Comparison of ENCODE assay signal across 8 cellular contexts in the genomic region with DNA sequence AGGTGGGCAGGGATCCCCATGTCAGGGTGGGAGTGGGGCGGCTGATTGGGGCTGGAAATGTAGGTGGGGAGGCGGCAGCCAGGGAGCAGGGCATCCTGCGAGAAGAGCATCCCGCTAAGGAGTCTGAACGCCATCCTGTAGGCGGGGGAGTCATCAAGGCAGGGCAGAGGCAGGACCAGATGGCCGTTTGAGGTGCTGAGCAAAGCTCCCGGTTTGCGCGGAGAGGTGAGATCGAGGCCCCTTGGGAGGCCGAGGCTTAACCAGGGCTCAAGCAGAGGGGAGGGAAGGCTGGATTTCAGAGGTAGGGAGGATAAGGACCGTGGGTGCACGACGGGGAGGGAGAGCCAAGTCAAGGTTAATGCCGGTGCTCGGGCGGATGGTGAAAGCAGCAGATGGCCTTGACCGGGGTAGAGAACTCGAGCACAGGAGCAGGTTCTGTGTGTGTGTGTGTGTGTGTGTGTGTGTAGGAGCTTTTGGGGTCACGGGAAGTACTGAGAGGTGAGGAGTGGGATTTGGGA. TPM values are rescaled to one million over a fixed set of nuclear protein-coding genes. Genes with fewer than 3 reads are reported as not detected.
DNase-seq lines count a peak whose midpoint lies in the region; ATAC-seq and TF ChIP-seq lines count a peak whose summit lies in the region.

No MANE protein-coding gene starts in this region.

- H3K4me1 ChIP-seq in Caco-2: peaks cover 21% of the 10 kb centered on the region

- intact Hi-C loops in Caco-2 (cut with micrococcal nuclease; ENCODE audit: unreplicated experiment): loop anchor here (1.0 to 5.0 kb wide), 3 partner anchors 95 to 298 kb away; partner anchors contain the start of genes MBTD1, TOB1 and UTP18

- H3K4me1 Mint-ChIP-seq in Caco-2 (ENCODE audit: low read depth, unreplicated experiment): peaks cover 7% of the 10 kb centered on the region
- H3K4me1 Mint-ChIP-seq in brain: peaks cover 20% of the 10 kb centered on the region

- DNase-seq in Caco-2: peak in 1 of 2 experiments; percentile 46
- peak; percentile 77 for DNase-seq in NCI-H2171 (lab: John Stamatoyannopoulos, UW)
- DNase-seq in substantia nigra (lab: John Stamatoyannopoulos, UW): peak in 8 of 49 donors; percentile 24 to 51 (median 36)
- DNase-seq in SK-N-DZ (ENCODE audit: low spot score): no peak
- DNase-seq in stimulated activated naive CD4-positive, alpha-beta T cell treated with Interleukin-2 at 50 U/mL for 16 hours (lab: John Stamatoyannopoulos, UW): no peak

- CTCF ChIA-PET in Caco-2 (lab: Charles Lee): interaction anchor here (0.5 to 1.1 kb wide), 4 partner anchors 13 to 1809 kb away, joined by 3 to 6 read pairs (median 6); partner anchors contain the start of gene NME1

- peak; percentile 24 for ATAC-seq in GM21515 (IDR thresholded peaks at IDR 0.05; ENCODE audit: unreplicated experiment)

- H3K36me3 ChIP-seq in Caco-2 (ENCODE audit: control insufficient read depth, insufficient read depth, low read length): peaks cover 4% of the 10 kb centered on the region

- peaks cover 96% of the 10 kb centered on the region for H3K36me3 Mint-ChIP-seq in Caco-2 (ENCODE audit: insufficient read depth, unreplicated experiment)
- H3K36me3 Mint-ChIP-seq in brain: peaks cover 46% of the 10 kb centered on the region

- no peaks in the 10 kb centered on the region for H3K9me3 ChIP-seq in Caco-2

- H3K27me3 Mint-ChIP-seq in Caco-2 (ENCODE audit: insufficient read depth, unreplicated experiment): no peaks in the 10 kb centered on the region
- peaks cover 9% of the 10 kb centered on the region for H3K27me3 Mint-ChIP-seq in brain

- H3K27ac Mint-ChIP-seq in Caco-2 (ENCODE audit: unreplicated experiment): peak overlapping the region; percentile 97
- H3K27ac Mint-ChIP-seq in brain: peak overlapping the region; percentile 87 to 98 (median 96)

- H3K27ac ChIP-seq in layer of hippocampus (ENCODE audit: low read depth, low read length) (peak overlapping the region; percentile 93), substantia nigra (ENCODE audit: low read depth, low read length, poor library complexity, severe bottlenecking) (peak overlapping the region; percentile 70)

- peak overlapping the region; percentile 98 for H3K4me3 Mint-ChIP-seq in Caco-2 (ENCODE audit: unreplicated experiment)
- peak overlapping the region; percentile 87 to 99 (median 94) for H3K4me3 Mint-ChIP-seq in brain

- no peaks in the 10 kb centered on the region for H3K27me3 ChIP-seq in Caco-2 (replicated peaks; ENCODE audit: control insufficient read depth, insufficient read depth, low read length)
- H3K27me3 ChIP-seq in layer of hippocampus (ENCODE audit: control insufficient read depth, insufficient read depth, low read length): no peaks in the 10 kb centered on the region

- POLR2A ChIA-PET in Caco-2 (lab: Charles Lee): interaction anchor here (0.6 to 1.5 kb wide), 3 partner anchors 12 to 45 kb away, joined by 3 to 5 read pairs (median 3); partner anchors contain the start of genes NME1 and SPAG9

- BruUV-seq in Caco-2 (replicated peaks; lab: Mats Ljungman, UMichigan): TSS peak; percentile 46

- peak overlapping the region; percentile 91 for H3K4me3 ChIP-seq in Caco-2 (ENCODE audit: low read depth, low read length)

- no peak for TF ChIP-seq CTCF in Caco-2 (IDR thresholded peaks at IDR 0.05; ENCODE audit: insufficient read depth in 1 of 2, low read depth in 1 of 2, low read length in 1 of 2, severe bottlenecking in 1 of 2, unreplicated experiment in 1 of 2)
- TF ChIP-seq CTCF in brain (conservative IDR thresholded peaks at IDR 0.05): no peak

- H3K9me3 Mint-ChIP-seq in Caco-2 (ENCODE audit: unreplicated experiment) (no peaks in the 10 kb centered on the region), brain (no peaks in the 10 kb centered on the region)

RNA-seq across cellular contexts. Expression of gene NME2, which starts 0.5 kb away (rescaled TPM):
- total RNA-seq in Caco-2 (2022): 734 and 821 TPM in 2 replicates
- polyA plus RNA-seq in brain (ENCODE audit: insufficient read depth, low read depth, low replicate concordance): 238 TPM
- 1,359 and 1,419 TPM in 2 replicates for polyA plus RNA-seq in SK-N-DZ (2014; cell fraction: cytosol; rRNA removed)
- polyA plus RNA-seq in SK-N-DZ (2014; cell fraction: nucleus; rRNA removed): 799 and 1,017 TPM in 2 replicates

RNA-seq across cellular contexts. Expression of gene NME1, which starts 12.4 kb away (rescaled TPM):
- 278 and 336 TPM in 2 replicates for total RNA-seq in Caco-2 (2022)
- polyA plus RNA-seq in brain (ENCODE audit: insufficient read depth, low read depth, low replicate concordance): 161 TPM
- polyA plus RNA-seq in SK-N-DZ (2014; cell fraction: cytosol; rRNA removed): 1,252 and 1,346 TPM in 2 replicates
- polyA plus RNA-seq in SK-N-DZ (2014; cell fraction: nucleus; rRNA removed): 456 and 674 TPM in 2 replicates

RNA-seq across cellular contexts. Expression of gene SPAG9, which starts 45.1 kb away (rescaled TPM):
- total RNA-seq in Caco-2 (2022): 130 and 142 TPM in 2 replicates
- polyA plus RNA-seq in brain (ENCODE audit: insufficient read depth, low read depth, low replicate concordance): 41.6 TPM
- polyA plus RNA-seq in SK-N-DZ (2014; cell fraction: cytosol; rRNA removed): 45.7 and 66.7 TPM in 2 replicates
- 153 and 163 TPM in 2 replicates for polyA plus RNA-seq in SK-N-DZ (2014; cell fraction: nucleus; rRNA removed)
